ENCODE assay signal across 13 cellular contexts in genomic region chr20:10715035-10715434, GRCh38. TPM values are rescaled to one million over a fixed set of nuclear protein-coding genes. Genes with fewer than 3 reads are reported as not detected.
DNase-seq lines count a peak whose midpoint lies in the region; ATAC-seq, FAIRE-seq and TF ChIP-seq lines count a peak whose summit lies in the region.
"Had no signal": no experiment of that assay in that cellular context is flagged by ENCODE, and none has a peak within 500 bp of the region (broad histone marks: within the 10 kb centered on the region; RNA-seq: fewer than 3 reads in every experiment).

No MANE protein-coding gene starts in this region.

- H3K27me3 Mint-ChIP-seq in astrocyte (ENCODE audit: low read depth, unreplicated experiment): no peaks in the 10 kb centered on the region

- peak; percentile 37 for FAIRE-seq in astrocyte (lab: Jason Lieb, UNC)

- DNase-seq in Daoy (ENCODE audit: low read depth) (peak; percentile 35), LoVo (ENCODE audit: low spot score) (peak; percentile 62), astrocyte (ENCODE audit: low read depth) (peak; percentile 66), BE2C (no peak), esophagus squamous epithelium (lab: John Stamatoyannopoulos, UW) (no peak)
- no peak for DNase-seq in stimulated activated naive CD4-positive, alpha-beta T cell (lab: John Stamatoyannopoulos, UW)
- DNase-seq: activated naive CD8-positive, alpha-beta T cell treated with anti-CD3 and anti-CD28 coated beads, Interleukin-2, amount 50 U/mL, for 24 hours; CD4-positive, alpha-beta memory T cell; naive thymus-derived CD8-positive, alpha-beta T cell had no signal

- intact Hi-C loops in esophagus squamous epithelium (cut with DNase I): no loop called here

- H3K9me3 ChIP-seq in astrocyte (ENCODE audit: insufficient read depth, low read depth, low read length) (no peaks in the 10 kb centered on the region), iPS-20b (ENCODE audit: insufficient read depth, low read depth, low read length) (no peaks in the 10 kb centered on the region), BE2C (no peaks in the 10 kb centered on the region), esophagus squamous epithelium (no peaks in the 10 kb centered on the region)

- ATAC-seq in HG03045 (IDR thresholded peaks at IDR 0.05; ENCODE audit: unreplicated experiment): no peak
- ATAC-seq: activated naive CD8-positive, alpha-beta T cell treated with anti-CD3 and anti-CD28 coated beads, Interleukin-2, amount 50 U/mL, for 24 hours; naive thymus-derived CD8-positive, alpha-beta T cell had no signal

- no peak overlapping the region for H3K27ac Mint-ChIP-seq in astrocyte (ENCODE audit: unreplicated experiment)
- H3K27ac Mint-ChIP-seq: activated naive CD8-positive, alpha-beta T cell treated with anti-CD3 and anti-CD28 coated beads, Interleukin-2, amount 50 U/mL, for 24 hours; CD4-positive, alpha-beta memory T cell; naive thymus-derived CD8-positive, alpha-beta T cell had no signal

- TF ChIP-seq CTCF in astrocyte (IDR thresholded peaks at IDR 0.05; ENCODE audit: insufficient read depth, low read depth, low read length) (no peak), BE2C (IDR thresholded peaks at IDR 0.05; ENCODE audit: low read depth, low read length) (no peak), esophagus squamous epithelium (IDR thresholded peaks at IDR 0.05) (no peak)

- H3K79me2 ChIP-seq in astrocyte (ENCODE audit: insufficient read depth, low read length): no peaks in the 10 kb centered on the region

- no peaks in the 10 kb centered on the region for H3K36me3 ChIP-seq in astrocyte (ENCODE audit: insufficient read depth, low read length)
- no peaks in the 10 kb centered on the region for H3K36me3 ChIP-seq in iPS-20b (ENCODE audit: insufficient read depth, low read depth, low read length)
- no peaks in the 10 kb centered on the region for H3K36me3 ChIP-seq in BE2C
- no peaks in the 10 kb centered on the region for H3K36me3 ChIP-seq in esophagus squamous epithelium

- H3K27ac ChIP-seq in astrocyte (ENCODE audit: low read depth, low read length) (no peak overlapping the region), iPS-20b (ENCODE audit: low read length) (no peak overlapping the region), esophagus squamous epithelium (no peak overlapping the region)
- H3K27ac ChIP-seq: HL-60, skin epidermis had no signal

- peaks cover 24% of the 10 kb centered on the region for H3K4me1 ChIP-seq in astrocyte (ENCODE audit: insufficient read depth, low read length)
- peaks cover 21% of the 10 kb centered on the region for H3K4me1 ChIP-seq in iPS-20b (ENCODE audit: insufficient read depth, low read length)
- H3K4me1 ChIP-seq in BE2C: no peaks in the 10 kb centered on the region
- H3K4me1 ChIP-seq in esophagus squamous epithelium: peaks cover 5 to 23% (median 9%) of the 10 kb centered on the region in 3 donors

- H3K4me3 ChIP-seq in astrocyte (ENCODE audit: insufficient read depth, low read depth, low read length) (no peak overlapping the region), iPS-20b (ENCODE audit: low read length) (peak overlapping the region; percentile 24; the same call in 1 of the 2 replicates), BE2C (ENCODE audit: low read depth, low read length) (no peak overlapping the region), esophagus squamous epithelium (no peak overlapping the region)
- H3K4me3 ChIP-seq: skin epidermis had no signal

- peaks cover 18% of the 10 kb centered on the region for H3K4me1 Mint-ChIP-seq in astrocyte (ENCODE audit: low read depth, unreplicated experiment)
- H3K4me1 Mint-ChIP-seq: activated naive CD8-positive, alpha-beta T cell treated with anti-CD3 and anti-CD28 coated beads, Interleukin-2, amount 50 U/mL, for 24 hours; CD4-positive, alpha-beta memory T cell; naive thymus-derived CD8-positive, alpha-beta T cell had no signal

- no peak overlapping the region for H3K4me3 Mint-ChIP-seq in astrocyte (ENCODE audit: unreplicated experiment)
- H3K4me3 Mint-ChIP-seq: activated naive CD8-positive, alpha-beta T cell treated with anti-CD3 and anti-CD28 coated beads, Interleukin-2, amount 50 U/mL, for 24 hours; CD4-positive, alpha-beta memory T cell; naive thymus-derived CD8-positive, alpha-beta T cell had no signal

- 9 to 36% methylated on average over 2 of the region's 2 CpGs for WGBS in esophagus squamous epithelium, 2 donors

- H3K9ac ChIP-seq in astrocyte (ENCODE audit: low read length): no peak overlapping the region
- no peak overlapping the region for H3K9ac ChIP-seq in iPS-20b (ENCODE audit: low read depth, low read length)

- H2AFZ ChIP-seq in astrocyte (ENCODE audit: low read depth, low read length): no peak overlapping the region

- H3K36me3 Mint-ChIP-seq in astrocyte (ENCODE audit: low read depth, unreplicated experiment): no peaks in the 10 kb centered on the region
- H3K36me3 Mint-ChIP-seq: CD4-positive, alpha-beta memory T cell; naive thymus-derived CD8-positive, alpha-beta T cell had no signal

- H4K20me1 ChIP-seq in astrocyte (ENCODE audit: insufficient read depth, low read length): no peaks in the 10 kb centered on the region

- peak overlapping the region; percentile 43 for H3K4me2 ChIP-seq in astrocyte (ENCODE audit: low read length)

- H3K27me3 ChIP-seq in astrocyte (ENCODE audit: insufficient read depth, low read length) (no peaks in the 10 kb centered on the region), iPS-20b (ENCODE audit: insufficient read depth, low read length) (no peaks in the 10 kb centered on the region), BE2C (peaks cover 3% of the 10 kb centered on the region; the same call in 1 of the 2 replicates), esophagus squamous epithelium (no peaks in the 10 kb centered on the region)

- TF ChIP-seq POLR2A in esophagus squamous epithelium (IDR thresholded peaks at IDR 0.05): no peak

- H3K9me3 Mint-ChIP-seq in astrocyte (ENCODE audit: unreplicated experiment): no peaks in the 10 kb centered on the region
- H3K9me3 Mint-ChIP-seq: activated naive CD8-positive, alpha-beta T cell treated with anti-CD3 and anti-CD28 coated beads, Interleukin-2, amount 50 U/mL, for 24 hours; naive thymus-derived CD8-positive, alpha-beta T cell had no signal

RNA-seq across cellular contexts. Expression of gene JAG1, which starts 41.2 kb away (rescaled TPM):
- 61.3 and 62.5 TPM in 2 replicates for total RNA-seq in Daoy (2014; rRNA removed; shearing (Covaris generic))
- total RNA-seq in astrocyte (278 and 380 TPM in 2 replicates), esophagus squamous epithelium (100 to 1,000 TPM in 3 of 4 donors, 10 to 100 TPM in 1; 89.6 to 182 (median 123) TPM)
- polyA plus RNA-seq in BE2C (2012; ENCODE audit: insufficient read depth, insufficient read length, low read depth): 0.25 TPM

Comparison
In these comparisons a context has a peak if more than half of its experiments do, and no peak if none do; other contexts are left out.
1. DNase-seq: peak in Daoy (single experiment), LoVo (single experiment) and astrocyte (single experiment); none in stimulated activated naive CD4-positive, alpha-beta T cell (0 of 6), BE2C (single experiment) and esophagus squamous epithelium (single experiment).